In the genomic region with DNA sequence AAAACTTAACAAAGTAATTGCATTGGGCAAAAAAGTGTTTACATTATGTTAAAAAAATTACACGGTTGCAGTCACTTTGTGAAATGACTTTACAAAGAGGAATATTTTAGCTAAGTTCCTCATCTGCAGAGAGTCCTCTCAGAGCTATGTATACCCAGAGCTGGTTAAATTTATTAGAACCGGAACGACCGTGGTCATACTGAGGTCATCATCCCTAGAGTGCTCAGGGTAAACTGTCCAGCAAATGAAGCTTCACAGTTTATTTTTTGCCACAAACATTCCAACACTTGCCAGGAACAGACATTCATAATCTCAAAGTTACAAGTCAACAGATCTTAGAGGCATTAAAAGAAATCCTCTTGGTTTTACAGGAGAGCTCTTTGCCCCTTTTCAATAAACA, we compare ENCODE assay signal across 10 cellular contexts. TPM values are rescaled to one million over a fixed set of nuclear protein-coding genes. Genes with fewer than 3 reads are reported as not detected.
DNase-seq lines count a peak whose midpoint lies in the region; ATAC-seq, FAIRE-seq and TF ChIP-seq lines count a peak whose summit lies in the region.
"Had no signal": no experiment of that assay in that cellular context is flagged by ENCODE, and none has a peak within 500 bp of the region (broad histone marks: within the 10 kb centered on the region; RNA-seq: fewer than 3 reads in every experiment).

No MANE protein-coding gene starts in this region.

- peaks cover 27% of the 10 kb centered on the region for H3K27me3 ChIP-seq in HUES64 (ENCODE audit: insufficient read depth, low read length)
- no peaks in the 10 kb centered on the region for H3K27me3 ChIP-seq in lower lobe of right lung (ENCODE audit: low read depth)

- H3K4me1 Mint-ChIP-seq in activated naive CD8-positive, alpha-beta T cell treated with anti-CD3 and anti-CD28 coated beads for 36 hours = peaks cover 32% of the 10 kb centered on the region

- ATAC-seq in lower lobe of right lung = peak in 1 of 2 donors; percentile 34
- ATAC-seq in GM21423 (IDR thresholded peaks at IDR 0.05; ENCODE audit: unreplicated experiment) = no peak
- no peak for ATAC-seq in sciatic nerve

- DNase-seq in AG20443 (ENCODE audit: low spot score) (peak; percentile 54), lower lobe of right lung (no peak), sciatic nerve (ENCODE audit: low spot score) (no peak), GM19239 (ENCODE audit: insufficient read length, low spot score) (no peak), LoVo (ENCODE audit: low spot score) (no peak)
- DNase-seq in activated naive CD8-positive, alpha-beta T cell treated with anti-CD3 and anti-CD28 coated beads for 36 hours = no peak
- DNase-seq: activated CD4-positive, alpha-beta T cell treated with anti-CD3 and anti-CD28 coated beads for 48 hours had no signal

- no peak overlapping the region for H3K27ac Mint-ChIP-seq in activated naive CD8-positive, alpha-beta T cell treated with anti-CD3 and anti-CD28 coated beads for 36 hours

- H3K9me3 ChIP-seq in HUES64 (ENCODE audit: insufficient read depth, low read depth, low read length) = no peaks in the 10 kb centered on the region
- H3K9me3 ChIP-seq in lower lobe of right lung = no peaks in the 10 kb centered on the region

- H3K27ac ChIP-seq in HUES64 (ENCODE audit: low read depth, low read length) (no peak overlapping the region), lower lobe of right lung (no peak overlapping the region)

- no peaks in the 10 kb centered on the region for H3K36me3 Mint-ChIP-seq in activated naive CD8-positive, alpha-beta T cell treated with anti-CD3 and anti-CD28 coated beads for 36 hours

- H3K36me3 ChIP-seq in HUES64 (ENCODE audit: insufficient read depth, low read length) (peaks cover 3% of the 10 kb centered on the region; the same call in 1 of the 2 replicates), lower lobe of right lung (no peaks in the 10 kb centered on the region)

- no peak for TF ChIP-seq CTCF in lower lobe of right lung (IDR thresholded peaks at IDR 0.05)

- intact Hi-C loops in lower lobe of right lung (cut with DNase I) (no loop called here), sciatic nerve (cut with DNase I) (no loop called here)

- H3K4me3 ChIP-seq in HUES64 (ENCODE audit: low read length) (peak overlapping the region; percentile 74), lower lobe of right lung (peak overlapping the region; percentile 72)

- FAIRE-seq in GM19239 (lab: Jason Lieb, UNC) = no peak
- FAIRE-seq: islet of Langerhans had no signal

- 85% methylated on average over 4 of the region's 4 CpGs for WGBS in HUES64

- peaks cover 4% of the 10 kb centered on the region for H3K9me3 Mint-ChIP-seq in activated naive CD8-positive, alpha-beta T cell treated with anti-CD3 and anti-CD28 coated beads for 36 hours

- H3K4me3 Mint-ChIP-seq in activated naive CD8-positive, alpha-beta T cell treated with anti-CD3 and anti-CD28 coated beads for 36 hours = peak overlapping the region; percentile 74

- H3K4me1 ChIP-seq in HUES64 (ENCODE audit: insufficient read depth, low read length) (peaks cover 5% of the 10 kb centered on the region; the same call in 1 of the 2 replicates), lower lobe of right lung (peaks cover 38% of the 10 kb centered on the region)

- peaks cover 6% of the 10 kb centered on the region for H3K27me3 Mint-ChIP-seq in activated naive CD8-positive, alpha-beta T cell treated with anti-CD3 and anti-CD28 coated beads for 36 hours

- H3K9ac ChIP-seq in HUES64 (ENCODE audit: low read depth, low read length) = no peak overlapping the region

RNA-seq across cellular contexts. Expression of gene ROPN1L, which starts 0.9 kb away (rescaled TPM):
- polyA plus RNA-seq in HUES64 (2013, experiment 1 of 2) = 0.50 TPM
- not detected for polyA plus RNA-seq in HUES64 (2013, experiment 2 of 2)
- not detected for total RNA-seq in activated naive CD8-positive, alpha-beta T cell treated with anti-CD3 and anti-CD28 coated beads for 36 hours
- total RNA-seq in lower lobe of right lung = 11.5 TPM
- 0.94 TPM for total RNA-seq in sciatic nerve
